In genomic region chr18:23069481-23069880, GRCh38 we compare ENCODE assay signal across 11 cellular contexts.
A peak's percentile ranks its signal among the peaks of the same experiment; 100 is the strongest.
DNase-seq lines count a peak whose midpoint lies in the region; ATAC-seq, FAIRE-seq and TF ChIP-seq lines count a peak whose summit lies in the region.
"Had no signal": no experiment of that assay in that cellular context is flagged by ENCODE, and none has a peak within 500 bp of the region (broad histone marks: within the 10 kb centered on the region; RNA-seq: fewer than 3 reads in every experiment).

No MANE protein-coding gene starts in this region.

- DNase-seq in NB4 (ENCODE audit: low read depth) (peak; percentile 25), RCC 7860 (ENCODE audit: low spot score) (no peak), H54 (ENCODE audit: insufficient read length, low spot score) (no peak), DMS153 (lab: John Stamatoyannopoulos, UW) (no peak)
- DNase-seq in activated CD4-positive, alpha-beta T cell treated with anti-CD3 and anti-CD28 coated beads, Interleukin-2, amount 10 ng/mL, durations not matched to agents 7 days and 5 days: peak; percentile 40
- DNase-seq in stimulated activated CD4-positive, alpha-beta T cell treated with anti-CD3 and anti-CD28 coated beads, Interleukin-4, amount 100 ng/mL, for 4 hours: peak; percentile 11 to 40
- DNase-seq: caudate nucleus, Karpas-422, left ventricle myocardium superior had no signal

- peaks cover 18% of the 10 kb centered on the region for H3K36me3 Mint-ChIP-seq in activated CD4-positive, alpha-beta T cell treated with anti-CD3 and anti-CD28 coated beads, Interleukin-2, amount 10 ng/mL, durations not matched to agents 7 days and 5 days (ENCODE audit: low read depth)
- H3K36me3 Mint-ChIP-seq in activated naive CD4-positive, alpha-beta T cell treated with anti-CD3 and anti-CD28 coated beads, Interleukin-2, amount 50 U/mL, for 24 hours: no peaks in the 10 kb centered on the region

- H3K27ac Mint-ChIP-seq in activated CD4-positive, alpha-beta T cell treated with anti-CD3 and anti-CD28 coated beads, Interleukin-2, amount 10 ng/mL, durations not matched to agents 7 days and 5 days: peak overlapping the region; percentile 79
- no peak overlapping the region for H3K27ac Mint-ChIP-seq in activated naive CD4-positive, alpha-beta T cell treated with anti-CD3 and anti-CD28 coated beads, Interleukin-2, amount 50 U/mL, for 24 hours

- H3K4me3 Mint-ChIP-seq in activated CD4-positive, alpha-beta T cell treated with anti-CD3 and anti-CD28 coated beads, Interleukin-2, amount 10 ng/mL, durations not matched to agents 7 days and 5 days: no peak overlapping the region
- H3K4me3 Mint-ChIP-seq in activated naive CD4-positive, alpha-beta T cell treated with anti-CD3 and anti-CD28 coated beads, Interleukin-2, amount 50 U/mL, for 24 hours: peak overlapping the region; percentile 2

- CTCF ChIA-PET in activated CD4-positive, alpha-beta T cell treated with anti-CD3 and anti-CD28 coated beads, Interleukin-2, amount 10 ng/mL, durations not matched to agents 7 days and 5 days (lab: Charles Lee): interaction anchor here (0.6 to 1.0 kb wide), 2 partner anchors 15 to 20 kb away, joined by 3 read pairs; no protein-coding TSS in a partner anchor

- FAIRE-seq in RCC 7860 (lab: Jason Lieb, UNC): no peak
- FAIRE-seq in H54 (lab: Jason Lieb, UNC): no peak

- POLR2A ChIA-PET in activated CD4-positive, alpha-beta T cell treated with anti-CD3 and anti-CD28 coated beads, Interleukin-2, amount 10 ng/mL, durations not matched to agents 7 days and 5 days (lab: Charles Lee): no interaction called here

- peaks cover 69% of the 10 kb centered on the region for H3K4me1 Mint-ChIP-seq in activated CD4-positive, alpha-beta T cell treated with anti-CD3 and anti-CD28 coated beads, Interleukin-2, amount 10 ng/mL, durations not matched to agents 7 days and 5 days
- peaks cover 63% of the 10 kb centered on the region for H3K4me1 Mint-ChIP-seq in activated naive CD4-positive, alpha-beta T cell treated with anti-CD3 and anti-CD28 coated beads, Interleukin-2, amount 50 U/mL, for 24 hours

- no peak for ATAC-seq in GM19395 (IDR thresholded peaks at IDR 0.05; ENCODE audit: unreplicated experiment)
- ATAC-seq: left ventricle myocardium superior had no signal

- H3K27me3 Mint-ChIP-seq in activated CD4-positive, alpha-beta T cell treated with anti-CD3 and anti-CD28 coated beads, Interleukin-2, amount 10 ng/mL, durations not matched to agents 7 days and 5 days: no peaks in the 10 kb centered on the region
- H3K27me3 Mint-ChIP-seq in activated naive CD4-positive, alpha-beta T cell treated with anti-CD3 and anti-CD28 coated beads, Interleukin-2, amount 50 U/mL, for 24 hours: no peaks in the 10 kb centered on the region

- TF ChIP-seq POLR2A in NB4 (IDR thresholded peaks at IDR 0.05; ENCODE audit: extremely low read depth, insufficient read length) (no peak), H54 (IDR thresholded peaks at IDR 0.05; ENCODE audit: low read depth, low read length) (no peak)

- no peak for TF ChIP-seq CTCF in NB4 (IDR thresholded peaks at IDR 0.05; ENCODE audit: low read depth, low read length)

- H3K9me3 Mint-ChIP-seq in activated CD4-positive, alpha-beta T cell treated with anti-CD3 and anti-CD28 coated beads, Interleukin-2, amount 10 ng/mL, durations not matched to agents 7 days and 5 days: peaks cover 10% of the 10 kb centered on the region
- H3K9me3 Mint-ChIP-seq in activated naive CD4-positive, alpha-beta T cell treated with anti-CD3 and anti-CD28 coated beads, Interleukin-2, amount 50 U/mL, for 24 hours: no peaks in the 10 kb centered on the region

- H3K4me3 ChIP-seq in NB4 (ENCODE audit: low read depth, low read length): no peak overlapping the region

Comparison
In these comparisons a context has a peak if more than half of its experiments do, and no peak if none do; other contexts are left out.
1. DNase-seq: peak in NB4 (single experiment), activated CD4-positive, alpha-beta T cell treated with anti-CD3 and anti-CD28 coated beads, Interleukin-2, amount 10 ng/mL, durations not matched to agents 7 days and 5 days (single experiment) and stimulated activated CD4-positive, alpha-beta T cell treated with anti-CD3 and anti-CD28 coated beads, Interleukin-4, amount 100 ng/mL, for 4 hours (2 of 2); none in RCC 7860 (single experiment), H54 (single experiment) and DMS153 (single experiment).